Comparison of ENCODE assay signal across 19 cellular contexts in the genomic region with DNA sequence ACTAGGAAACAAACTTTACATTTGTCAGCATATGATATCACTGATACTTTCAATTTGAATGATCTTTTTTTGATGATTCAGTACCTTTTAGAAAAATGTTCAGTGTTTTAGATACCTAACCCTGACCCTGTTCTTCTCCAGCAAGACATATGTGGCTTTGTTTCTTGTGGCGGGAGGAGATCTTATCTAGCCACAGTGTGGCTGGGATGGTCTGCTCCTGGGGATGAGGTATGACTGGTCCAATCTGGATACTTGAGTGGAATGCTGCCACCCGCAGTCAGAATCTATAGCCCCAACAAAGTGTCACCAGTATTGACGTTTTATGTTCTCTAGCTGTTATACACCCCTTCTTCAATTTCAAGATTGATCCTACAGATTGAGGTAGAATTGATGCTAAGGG.
"Had no signal": no experiment of that assay in that cellular context is flagged by ENCODE, and none has a peak within 500 bp of the region (broad histone marks: within the 10 kb centered on the region; RNA-seq: fewer than 3 reads in every experiment).

No MANE protein-coding gene starts in this region.

- H3K27me3 ChIP-seq: breast epithelium, dorsolateral prefrontal cortex, esophagus muscularis mucosa, spleen, suprapubic skin had no signal

- ATAC-seq: left lobe of liver; natural killer cell; sciatic nerve; stimulated activated naive CD8-positive, alpha-beta T cell treated with anti-CD3 and anti-CD28 coated beads, Interleukin-15, Interleukin-2, amounts not matched to agents 100 U/mL and 50 U/mL, for 24 hours had no signal

- H3K4me1 ChIP-seq: breast epithelium, esophagus muscularis mucosa, prostate gland, spleen, suprapubic skin had no signal

- H3K4me3 ChIP-seq: breast epithelium, dorsolateral prefrontal cortex, esophagus muscularis mucosa, prostate gland, spleen, suprapubic skin had no signal

- H3K27ac ChIP-seq: breast epithelium, dorsolateral prefrontal cortex, esophagus muscularis mucosa, prostate gland, spleen, suprapubic skin had no signal

- H3K36me3 ChIP-seq: breast epithelium, esophagus muscularis mucosa, prostate gland, spleen, suprapubic skin had no signal

- H3K9me3 ChIP-seq: breast epithelium, esophagus muscularis mucosa, prostate gland, spleen, suprapubic skin had no signal

- DNase-seq: activated CD4-positive, alpha-beta memory T cell treated with anti-CD3 and anti-CD28 coated beads for 36 hours; activated CD8-positive, alpha-beta memory T cell treated with anti-CD3 and anti-CD28 coated beads, Interleukin-2, amount 50 U/mL, for 4 hours; activated naive CD8-positive, alpha-beta T cell treated with anti-CD3 and anti-CD28 coated beads, Interleukin-2, amount 10 ng/mL, durations not matched to agents 7 days and 5 days; anterior cingulate cortex; dorsolateral prefrontal cortex; head of caudate nucleus; mammary epithelial cell; natural killer cell; occipital lobe; spleen; stimulated activated CD4-positive, alpha-beta T cell treated with anti-CD3 and anti-CD28 coated beads, Interleukin-2, amount 100 ng/mL, for 24 hours; stimulated activated naive CD8-positive, alpha-beta T cell treated with anti-CD3 and anti-CD28 coated beads, Interleukin-15, Interleukin-2, amounts not matched to agents 100 U/mL and 50 U/mL, for 24 hours had no signal

- FAIRE-seq: endometrium had no signal
